1 cellular context compared by ENCODE assay signal in genomic region chr12:389138-390096, GRCh38.
TF ChIP-seq lines count a peak whose summit lies in the region.

TSS of gene KDM5A (minus strand) at chr12:389320. CDS start at chr12:389091, 229 bp downstream.

TF ChIP-seq in HepG2, 621 proteins besides CTCF, POLR2A, EP300 and RAD21 (continued from another document and continues in another):
- TF ChIP-seq PAX8 (CRISPR knock-in tag; IDR thresholded peaks at IDR 0.05; ENCODE audit: borderline replicate concordance): no peak
- peak; percentile 29; the same call in 1 of the 2 replicates for TF ChIP-seq MIXL1 (CRISPR knock-in tag; IDR thresholded peaks at IDR 0.05)
- peak; percentile 68 for TF ChIP-seq XRCC5 (optimal IDR thresholded peaks at IDR 0.05; ENCODE audit: low read length)
- no peak for TF ChIP-seq ZNF343 (CRISPR knock-in tag; IDR thresholded peaks at IDR 0.05)
- TF ChIP-seq PBX2 (CRISPR knock-in tag; IDR thresholded peaks at IDR 0.05): no peak
- no peak for TF ChIP-seq LCORL (IDR thresholded peaks at IDR 0.05)
- no peak for TF ChIP-seq LCORL (CRISPR knock-in tag; IDR thresholded peaks at IDR 0.05)
- TF ChIP-seq MEF2D (CRISPR knock-in tag; IDR thresholded peaks at IDR 0.05): peak; percentile 57; the same call in 1 of the 2 replicates
- TF ChIP-seq NFIC (IDR thresholded peaks at IDR 0.05; ENCODE audit: low read length): no peak
- TF ChIP-seq ARID3A (IDR thresholded peaks at IDR 0.05; ENCODE audit: low read depth, low read length): no peak; the same call in 1 of the 2 replicates
- TF ChIP-seq PLSCR1 (CRISPR knock-in tag; IDR thresholded peaks at IDR 0.05; ENCODE audit: borderline replicate concordance): no peak
- TF ChIP-seq ATF2 (CRISPR knock-in tag; IDR thresholded peaks at IDR 0.05): peak; percentile 16; the same call in 1 of the 2 replicates
- no peak for TF ChIP-seq ZNF251 (CRISPR knock-in tag; IDR thresholded peaks at IDR 0.05)
- no peak for TF ChIP-seq ZFYVE20 (CRISPR knock-in tag; IDR thresholded peaks at IDR 0.05; ENCODE audit: borderline replicate concordance, low read depth)
- TF ChIP-seq ARID4A (CRISPR knock-in tag; IDR thresholded peaks at IDR 0.05; ENCODE audit: borderline replicate concordance): peak; percentile 96
- peak; percentile 66; the same call in 1 of the 2 replicates for TF ChIP-seq NFKB2 (CRISPR knock-in tag; IDR thresholded peaks at IDR 0.05; ENCODE audit: borderline replicate concordance)
- TF ChIP-seq ZNF891 (CRISPR knock-in tag; IDR thresholded peaks at IDR 0.05): peak; percentile 85; the same call in 1 of the 2 replicates
- no peak for TF ChIP-seq GPN1 (CRISPR knock-in tag; IDR thresholded peaks at IDR 0.05; ENCODE audit: borderline replicate concordance)
- no peak for TF ChIP-seq ZNF652 (CRISPR knock-in tag; IDR thresholded peaks at IDR 0.05; ENCODE audit: borderline replicate concordance, low read depth)
- 0 out of 2 replicates have a peak, but pooled peaks have one; percentile 22 for TF ChIP-seq NFAT5 (CRISPR knock-in tag; IDR thresholded peaks at IDR 0.05)
- no peak for TF ChIP-seq ZSCAN22 (CRISPR knock-in tag; IDR thresholded peaks at IDR 0.05)
- peak; percentile 48; the same call in 1 of the 2 replicates for TF ChIP-seq FOXP4 (CRISPR knock-in tag; IDR thresholded peaks at IDR 0.05)
- no peak for TF ChIP-seq IRX3 (CRISPR knock-in tag; IDR thresholded peaks at IDR 0.05; ENCODE audit: borderline replicate concordance, low read depth)
- peak; percentile 97 for TF ChIP-seq SAP130 (CRISPR knock-in tag; IDR thresholded peaks at IDR 0.05; ENCODE audit: low read depth)
- no peak for TF ChIP-seq ARNT (IDR thresholded peaks at IDR 0.05)
- TF ChIP-seq USF2 (IDR thresholded peaks at IDR 0.05; ENCODE audit: low read depth, low read length): no peak
- no peak for TF ChIP-seq USF2 (CRISPR knock-in tag; IDR thresholded peaks at IDR 0.05; ENCODE audit: borderline replicate concordance)
- TF ChIP-seq ZNF576 (CRISPR knock-in tag; IDR thresholded peaks at IDR 0.05): no peak
- 0 out of 2 replicates have a peak, but pooled peaks have one; percentile 13 for TF ChIP-seq MIER2 (CRISPR knock-in tag; IDR thresholded peaks at IDR 0.05)
- TF ChIP-seq ZBTB7A (CRISPR knock-in tag; IDR thresholded peaks at IDR 0.05): no peak; the same call in 1 of the 2 replicates
- no peak for TF ChIP-seq ZMAT3 (CRISPR knock-in tag; conservative IDR thresholded peaks at IDR 0.05)
- TF ChIP-seq ZBTB49 (CRISPR knock-in tag; IDR thresholded peaks at IDR 0.05; ENCODE audit: borderline replicate concordance): no peak
- TF ChIP-seq RAD51 (IDR thresholded peaks at IDR 0.05; ENCODE audit: borderline replicate concordance): no peak
- no peak for TF ChIP-seq NR2F2 (IDR thresholded peaks at IDR 0.05; ENCODE audit: borderline replicate concordance, low read depth)
